In genomic region chr1:198641506-198641905, GRCh38 we compare ENCODE assay signal across 9 cellular contexts. TPM values are rescaled to one million over a fixed set of nuclear protein-coding genes. Genes with fewer than 3 reads are reported as not detected.
DNase-seq lines count a peak whose midpoint lies in the region; ATAC-seq, FAIRE-seq and TF ChIP-seq lines count a peak whose summit lies in the region.
"Had no signal": no experiment of that assay in that cellular context is flagged by ENCODE, and none has a peak within 500 bp of the region (broad histone marks: within the 10 kb centered on the region; RNA-seq: fewer than 3 reads in every experiment).

No MANE protein-coding gene starts in this region.

- H3K9me3 ChIP-seq in esophagus muscularis mucosa, result no peaks in the 10 kb centered on the region
- H3K9me3 ChIP-seq in aorta (ENCODE audit: control insufficient read depth, low read length), result no peaks in the 10 kb centered on the region

- WGBS in esophagus muscularis mucosa, result 68% methylated on average over 2 of the region's 2 CpGs
- WGBS in aorta, 2 donors, result 63 to 66% methylated on average over 2 of the region's 2 CpGs

- H3K4me1 ChIP-seq in esophagus muscularis mucosa, result no peaks in the 10 kb centered on the region
- no peaks in the 10 kb centered on the region for H3K4me1 ChIP-seq in aorta (ENCODE audit: control insufficient read depth in 1 of 2, insufficient read depth in 2 of 2, low read length in 2 of 2)

- ATAC-seq in GM18502 (IDR thresholded peaks at IDR 0.05; ENCODE audit: poor library complexity, unreplicated experiment), result peak; percentile 55
- peak; percentile 44 for ATAC-seq in GM21737 (IDR thresholded peaks at IDR 0.05; ENCODE audit: unreplicated experiment)
- no peak for ATAC-seq in aorta (ENCODE audit: low FRiP score)

- no peak for TF ChIP-seq CTCF in esophagus muscularis mucosa (IDR thresholded peaks at IDR 0.05)

- intact Hi-C loops in esophagus muscularis mucosa (cut with DNase I) (no loop called here), aorta (cut with DNase I) (no loop called here)

- FAIRE-seq in urothelium cell line (lab: Jason Lieb, UNC), result no peak

- no peak for TF ChIP-seq EP300 in esophagus muscularis mucosa (IDR thresholded peaks at IDR 0.05)

- H3K27me3 ChIP-seq in esophagus muscularis mucosa, result no peaks in the 10 kb centered on the region
- H3K27me3 ChIP-seq in aorta (ENCODE audit: control insufficient read depth in 1 of 2, insufficient read depth in 2 of 2, low read length in 1 of 2), result no peaks in the 10 kb centered on the region

- no peak for TF ChIP-seq POLR2A in esophagus muscularis mucosa (IDR thresholded peaks at IDR 0.05; ENCODE audit: low read depth)

- H3K4me3 ChIP-seq in esophagus muscularis mucosa, result peak overlapping the region in 2 of 4 donors; percentile 16 to 28
- H3K4me3 ChIP-seq in aorta (ENCODE audit: low read length in 2 of 2), result no peak overlapping the region

- no peaks in the 10 kb centered on the region for H3K36me3 ChIP-seq in esophagus muscularis mucosa
- H3K36me3 ChIP-seq in aorta (ENCODE audit: control insufficient read depth in 1 of 2, insufficient read depth in 2 of 2, low read length in 1 of 2), result no peaks in the 10 kb centered on the region

- DNase-seq in NAMALWA (ENCODE audit: low spot score) (peak; percentile 74), esophagus muscularis mucosa (ENCODE audit: extremely low spot score) (no peak), urothelium cell line (ENCODE audit: low spot score) (no peak), cerebellar nuclear complex (lab: John Stamatoyannopoulos, UW) (no peak), aorta (no peak)
- peak; percentile 39 for DNase-seq in effector CD4-positive, alpha-beta T cell

- H3K27ac ChIP-seq in esophagus muscularis mucosa (replicated peaks in 1 of 4) (no peak overlapping the region), aorta (ENCODE audit: low read depth in 1 of 2, low read length in 2 of 2) (no peak overlapping the region)
- H3K27ac ChIP-seq: epithelial cell of prostate had no signal

RNA-seq across cellular contexts. Expression of gene PTPRC, which starts 2.7 kb away (rescaled TPM):
- total RNA-seq in esophagus muscularis mucosa, result 10 to 100 TPM in 2 of 4 donors, 1 to 10 TPM in 2; 7.0 to 40.3 (median 10.0) TPM
- 10 to 100 TPM; 46.6 to 89.9 TPM for total RNA-seq in aorta
- 10 to 100 TPM in 1 of 2 donors, 1 to 10 TPM in 1; 1.4 to 12.9 TPM for polyA plus RNA-seq in aorta

Comparison
In these comparisons a context has a peak if more than half of its experiments do, and no peak if none do; other contexts are left out.
1. DNase-seq: peak in NAMALWA (single experiment) and effector CD4-positive, alpha-beta T cell (single experiment); none in esophagus muscularis mucosa (single experiment), urothelium cell line (single experiment), cerebellar nuclear complex (0 of 2) and aorta (0 of 2).